In the genomic region with DNA sequence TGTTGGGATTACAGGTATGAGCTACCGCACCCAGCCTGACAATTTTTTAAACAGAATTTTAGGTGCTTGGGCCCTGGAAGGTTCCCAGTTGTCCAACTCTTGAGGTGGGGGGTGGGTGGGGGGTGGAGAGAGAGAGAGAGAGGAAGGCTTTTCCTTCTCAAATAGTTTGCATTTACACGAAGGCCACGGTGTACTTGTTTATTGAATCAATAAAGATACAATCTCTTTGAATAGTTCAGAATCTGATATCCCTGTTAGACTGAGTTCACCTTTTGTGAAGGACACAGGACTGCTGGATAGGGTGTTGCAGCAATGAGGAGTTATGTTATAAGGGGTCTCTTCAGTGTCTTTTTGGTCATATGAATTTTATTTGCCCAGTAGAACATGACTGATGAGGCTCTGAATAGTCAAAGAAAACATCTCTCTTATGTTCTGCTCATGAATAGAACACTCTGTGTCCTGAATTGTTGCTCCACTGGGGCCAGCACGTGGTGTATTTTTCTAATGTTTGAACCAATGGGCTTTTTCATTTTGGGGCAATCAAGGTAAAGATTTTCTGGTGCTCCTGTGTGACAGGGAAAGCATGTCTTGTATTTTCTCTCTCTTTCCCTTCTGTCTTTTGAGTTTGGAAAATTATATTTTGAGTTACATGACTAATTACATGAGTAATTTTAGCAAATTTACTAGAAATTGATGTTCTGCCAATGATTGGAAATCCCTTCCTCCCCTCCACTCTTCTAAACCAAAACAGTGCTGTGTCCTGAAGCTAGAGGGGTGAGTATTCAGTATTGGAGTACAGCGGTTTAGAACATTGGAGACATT, we compare ENCODE assay signal across 12 cellular contexts.
DNase-seq lines count a peak whose midpoint lies in the region; ATAC-seq and TF ChIP-seq lines count a peak whose summit lies in the region.
"Had no signal": no experiment of that assay in that cellular context is flagged by ENCODE, and none has a peak within 500 bp of the region (broad histone marks: within the 10 kb centered on the region; RNA-seq: fewer than 3 reads in every experiment).

No MANE protein-coding gene starts in this region.

- H3K27ac Mint-ChIP-seq in naive B cell = peak overlapping the region in 4 of 6 donors; percentile 44 to 75 (median 46)
- H3K27ac Mint-ChIP-seq: GM23338 had no signal

- no peak for ATAC-seq in heart left ventricle
- ATAC-seq in naive B cell (ENCODE audit: low read depth in 2 of 2) = no peak
- ATAC-seq: GM23338, PC-3 had no signal

- H3K9me3 ChIP-seq in heart left ventricle (no peaks in the 10 kb centered on the region), tibial nerve (no peaks in the 10 kb centered on the region)
- H3K9me3 ChIP-seq: MG63 had no signal

- H3K4me3 ChIP-seq in heart left ventricle (no peak overlapping the region), tibial nerve (no peak overlapping the region)
- H3K4me3 ChIP-seq: GM23338, MG63 had no signal

- WGBS in heart left ventricle, 4 donors = 84 to 89% (median 86%) methylated on average over 5 of the region's 5 CpGs
- 55 to 64% methylated on average over 5 of the region's 5 CpGs for WGBS in tibial nerve, 2 donors

- DNase-seq in cardiac septum (ENCODE audit: low spot score) (peak; percentile 5), heart left ventricle (no peak), naive B cell (no peak), tibial nerve (ENCODE audit: low spot score in 2 of 2) (no peak), UCSD-AML1 (lab: John Stamatoyannopoulos, UW; ENCODE audit: unreplicated experiment) (no peak), MV-4-11 (lab: John Stamatoyannopoulos, UW) (no peak), NCI-H1417 (lab: John Stamatoyannopoulos, UW) (no peak)
- DNase-seq: glutamatergic neuron, MG63, PC-3 had no signal

- H3K4me1 ChIP-seq in heart left ventricle (peaks cover 0 to 69% (median 0%) of the 10 kb centered on the region in 12 donors), tibial nerve (peaks cover 0 to 80% (median 45%) of the 10 kb centered on the region in 4 donors)

- peak in 1 of 2 donors; percentile 23 for TF ChIP-seq EP300 in tibial nerve (IDR thresholded peaks at IDR 0.05)

- intact Hi-C loops in cardiac septum (cut with DNase I) (no loop called here), heart left ventricle (cut with DNase I) (loop anchor here in 1 of 10 donors (10.0 kb wide), 1 partner anchor 63 kb away; no protein-coding TSS in a partner anchor)

- H3K9me3 Mint-ChIP-seq in naive B cell = no peaks in the 10 kb centered on the region
- H3K9me3 Mint-ChIP-seq: GM23338 had no signal

- H3K27me3 ChIP-seq in heart left ventricle (no peaks in the 10 kb centered on the region), tibial nerve (no peaks in the 10 kb centered on the region)
- H3K27me3 ChIP-seq: MG63 had no signal

- no peak for TF ChIP-seq POLR2A in heart left ventricle (IDR thresholded peaks at IDR 0.05)
- no peak for TF ChIP-seq POLR2A in tibial nerve (IDR thresholded peaks at IDR 0.05)

- no peaks in the 10 kb centered on the region for H3K36me3 ChIP-seq in heart left ventricle
- no peaks in the 10 kb centered on the region for H3K36me3 ChIP-seq in tibial nerve

- peaks cover 60 to 70% (median 63%) of the 10 kb centered on the region in 3 donors for H3K4me1 Mint-ChIP-seq in naive B cell

- no peak overlapping the region for H3K27ac ChIP-seq in heart left ventricle
- peak overlapping the region; percentile 97 for H3K27ac ChIP-seq in angular gyrus (ENCODE audit: low read depth, low read length)
- H3K27ac ChIP-seq in tibial nerve = peak overlapping the region; percentile 48 to 92 (median 71)

- H3K27me3 Mint-ChIP-seq in naive B cell = no peaks in the 10 kb centered on the region

- no peak for TF ChIP-seq CTCF in heart left ventricle (IDR thresholded peaks at IDR 0.05)
- TF ChIP-seq CTCF in tibial nerve (IDR thresholded peaks at IDR 0.05) = no peak

- H3K36me3 Mint-ChIP-seq in naive B cell = peaks cover 0 to 8% of the 10 kb centered on the region in 2 donors

- peak overlapping the region in 2 of 8 donors; percentile 61 to 85 for H3K4me3 Mint-ChIP-seq in naive B cell
- H3K4me3 Mint-ChIP-seq: GM23338 had no signal

Comparison
In these comparisons a context has a peak if more than half of its experiments do, and no peak if none do; other contexts are left out.
1. H3K27ac ChIP-seq: peak in angular gyrus (single experiment) and tibial nerve (4 of 4); none in heart left ventricle (0 of 12).